Comparison of ENCODE assay signal across 8 cellular contexts in genomic region chr5:112976432-112977309, GRCh38. TPM values are rescaled to one million over a fixed set of nuclear protein-coding genes. Genes with fewer than 3 reads are reported as not detected.
A peak's percentile ranks its signal among the peaks of the same experiment; 100 is the strongest.
DNase-seq lines count a peak whose midpoint lies in the region; FAIRE-seq and TF ChIP-seq lines count a peak whose summit lies in the region.

Gene DCP2 (plus strand): TSS chr5:112976798. CDS start chr5:112976934, 136 bp downstream.

- H3K9ac ChIP-seq in SK-N-MC (ENCODE audit: insufficient read length), result peak within 1 kb of the TSS; percentile 95
- H3K9ac ChIP-seq in neuronal stem cell (ENCODE audit: low read depth, low read length, poor library complexity), result peak within 1 kb of the TSS; percentile 96

- H3K18ac ChIP-seq in neuronal stem cell (ENCODE audit: low read length), result peak within 1 kb of the TSS; percentile 99

- H2AK5ac ChIP-seq in neuronal stem cell (ENCODE audit: low read depth, low read length), result peak within 1 kb of the TSS; percentile 90

- H3K4me3 Mint-ChIP-seq in HFFc6, result peak within 1 kb of the TSS; percentile 99
- peak within 1 kb of the TSS; percentile 96 for H3K4me3 Mint-ChIP-seq in activated naive CD4-positive, alpha-beta T cell treated with anti-CD3 and anti-CD28 coated beads, Interleukin-2, amount 10 ng/mL, durations not matched to agents 7 days and 5 days

- H2AFZ ChIP-seq in neuronal stem cell (ENCODE audit: low read length), result peak within 1 kb of the TSS; percentile 89

- H3K27ac ChIP-seq in SK-N-MC, result peak within 1 kb of the TSS; percentile 88
- peak within 1 kb of the TSS; percentile 96 for H3K27ac ChIP-seq in neuronal stem cell (replicated peaks; ENCODE audit: low read length)

- H3K4me1 ChIP-seq in neuronal stem cell (ENCODE audit: control insufficient read depth in 2 of 2, insufficient read depth in 1 of 2, low read depth in 1 of 2, low read length in 2 of 2), result peaks cover 7 to 11% of the 10 kb centered on the region in 2 donors

- WGBS in neuronal stem cell (ENCODE audit: extremely low coverage in 2 of 2, insufficient read length in 2 of 2, insufficient replicate concordance in 1 of 2), 2 donors, result no CpG with 5 or more reads among the region's 75 CpGs

- peak within 1 kb of the TSS; percentile 56 for H2BK120ac ChIP-seq in neuronal stem cell (ENCODE audit: low read depth, low read length)

- H3K14ac ChIP-seq in neuronal stem cell (ENCODE audit: low read length), result peak within 1 kb of the TSS; percentile 95

- H2BK5ac ChIP-seq in neuronal stem cell (ENCODE audit: low read length), result peak within 1 kb of the TSS; percentile 96

- DNase-seq in GM04503 (ENCODE audit: low read depth) (peak; percentile 96), HFFc6 (peak; percentile 98), NB4 (ENCODE audit: low read depth) (peak; percentile 99), SK-N-MC (ENCODE audit: low read depth, low spot score) (peak; percentile 99), frontal cortex (ENCODE audit: low spot score in 2 of 2) (peak; percentile 75 to 91), neuronal stem cell (ENCODE audit: low spot score) (peak; percentile 97)
- DNase-seq in activated naive CD4-positive, alpha-beta T cell treated with anti-CD3 and anti-CD28 coated beads, Interleukin-2, amount 10 ng/mL, durations not matched to agents 7 days and 5 days, result peak; percentile 97

- H3K4me1 Mint-ChIP-seq in HFFc6 (ENCODE audit: low read depth), result peaks cover 53% of the 10 kb centered on the region
- H3K4me1 Mint-ChIP-seq in activated naive CD4-positive, alpha-beta T cell treated with anti-CD3 and anti-CD28 coated beads, Interleukin-2, amount 10 ng/mL, durations not matched to agents 7 days and 5 days, result peaks cover 48% of the 10 kb centered on the region

- peak; percentile 33 for FAIRE-seq in frontal cortex (lab: Jason Lieb, UNC)

- H3K27me3 ChIP-seq in neuronal stem cell (ENCODE audit: control insufficient read depth in 3 of 3, insufficient read depth in 3 of 3, low read depth in 1 of 3, low read length in 3 of 3), result no peaks in the 10 kb centered on the region

- peaks cover 2% of the 10 kb centered on the region for H3K79me1 ChIP-seq in neuronal stem cell (ENCODE audit: low read depth, low read length)

- no peak within 1 kb of the TSS for H3K4ac ChIP-seq in neuronal stem cell (ENCODE audit: low read length)

- peaks cover 10% of the 10 kb centered on the region for H3K36me3 ChIP-seq in SK-N-MC (ENCODE audit: insufficient read depth, low read length)
- H3K36me3 ChIP-seq in neuronal stem cell (replicated peaks in 1 of 2; ENCODE audit: control insufficient read depth in 2 of 2, insufficient read depth in 2 of 2, low read length in 2 of 2), result peaks cover 0 to 19% of the 10 kb centered on the region in 2 donors

- peak; percentile 85 for TF ChIP-seq POLR2A in NB4 (IDR thresholded peaks at IDR 0.05; ENCODE audit: extremely low read depth, insufficient read length)

- H3K4me3 ChIP-seq in NB4 (ENCODE audit: low read depth, low read length) (peak within 1 kb of the TSS; percentile 85), SK-N-MC (peak within 1 kb of the TSS; percentile 96), neuronal stem cell (ENCODE audit: low read length in 2 of 2) (peak within 1 kb of the TSS; percentile 68 to 97)

- no peaks in the 10 kb centered on the region for H3K27me3 Mint-ChIP-seq in HFFc6 (ENCODE audit: insufficient read depth)
- peaks cover 4% of the 10 kb centered on the region for H3K27me3 Mint-ChIP-seq in activated naive CD4-positive, alpha-beta T cell treated with anti-CD3 and anti-CD28 coated beads, Interleukin-2, amount 10 ng/mL, durations not matched to agents 7 days and 5 days

- peak within 1 kb of the TSS; percentile 67 for H3K4me2 ChIP-seq in neuronal stem cell (ENCODE audit: insufficient read depth, low read length, poor library complexity, severe bottlenecking)

- no peak within 1 kb of the TSS for H2BK15ac ChIP-seq in neuronal stem cell (ENCODE audit: low read length)

- H4K8ac ChIP-seq in neuronal stem cell (ENCODE audit: low read depth, low read length), result no peak within 1 kb of the TSS

- CTCF ChIA-PET in activated naive CD4-positive, alpha-beta T cell treated with anti-CD3 and anti-CD28 coated beads, Interleukin-2, amount 10 ng/mL, durations not matched to agents 7 days and 5 days (lab: Charles Lee), result interaction anchor here (0.9 to 4.1 kb wide), 8 partner anchors 9 to 353 kb away, joined by 3 to 22 read pairs (median 4); partner anchors contain the start of gene REEP5

- peaks cover 9% of the 10 kb centered on the region for H3K36me3 Mint-ChIP-seq in HFFc6 (ENCODE audit: low read depth)
- peaks cover 22% of the 10 kb centered on the region for H3K36me3 Mint-ChIP-seq in activated naive CD4-positive, alpha-beta T cell treated with anti-CD3 and anti-CD28 coated beads, Interleukin-2, amount 10 ng/mL, durations not matched to agents 7 days and 5 days

- TF ChIP-seq CTCF in HFFc6 (IDR thresholded peaks at IDR 0.05) (no peak), NB4 (IDR thresholded peaks at IDR 0.05; ENCODE audit: low read depth, low read length) (no peak), subcutaneous adipose tissue (IDR thresholded peaks at IDR 0.05; ENCODE audit: low read depth) (no peak)

- H3K9me3 Mint-ChIP-seq in HFFc6, result no peaks in the 10 kb centered on the region
- no peaks in the 10 kb centered on the region for H3K9me3 Mint-ChIP-seq in activated naive CD4-positive, alpha-beta T cell treated with anti-CD3 and anti-CD28 coated beads, Interleukin-2, amount 10 ng/mL, durations not matched to agents 7 days and 5 days

- no peak within 1 kb of the TSS for H4K91ac ChIP-seq in neuronal stem cell (ENCODE audit: low read depth, low read length, poor library complexity)

- H3K27ac Mint-ChIP-seq in HFFc6, result peak within 1 kb of the TSS; percentile 97
- H3K27ac Mint-ChIP-seq in activated naive CD4-positive, alpha-beta T cell treated with anti-CD3 and anti-CD28 coated beads, Interleukin-2, amount 10 ng/mL, durations not matched to agents 7 days and 5 days, result peak within 1 kb of the TSS; percentile 98

- peak within 1 kb of the TSS; percentile 97 for H3K23ac ChIP-seq in neuronal stem cell (ENCODE audit: low read depth, low read length, poor library complexity)

- no peaks in the 10 kb centered on the region for H3K9me3 ChIP-seq in SK-N-MC (ENCODE audit: low read depth, low read length)
- H3K9me3 ChIP-seq in neuronal stem cell (replicated peaks in 1 of 2; ENCODE audit: control insufficient read depth in 2 of 2, insufficient read depth in 1 of 2, low read depth in 1 of 2, low read length in 2 of 2), result peaks cover 0 to 8% of the 10 kb centered on the region in 2 donors

- peak within 1 kb of the TSS; percentile 73 for H2BK12ac ChIP-seq in neuronal stem cell (ENCODE audit: low read length)

RNA-seq across cellular contexts. Expression of gene DCP2, which starts in this region (rescaled TPM):
- 10 to 100 TPM; 16.4 to 18.4 (median 18.0) TPM for total RNA-seq in HFFc6 (2021; fragmentation: NEBNext Ultra II Directional; extraction: Animal tissue kit (Norgen Biotek cat#: 25700))
- total RNA-seq in frontal cortex (118 TPM), subcutaneous adipose tissue (10 to 100 TPM; 36.2 to 55.9 (median 36.7) TPM)
- 36.6 TPM for polyA plus RNA-seq in neuronal stem cell (2013, experiment 1 of 2)
- 40.3 TPM for polyA plus RNA-seq in neuronal stem cell (2013, experiment 2 of 2)

Comparison
In these comparisons a context has a peak if more than half of its experiments do, and no peak if none do; other contexts are left out.
1. Peak in every context shown above with its lines: DNase-seq, H3K4me3 ChIP-seq and H3K27ac ChIP-seq.